8 cellular contexts compared by ENCODE assay signal in genomic region chr16:69123894-69124293, GRCh38. TPM values are rescaled to one million over a fixed set of nuclear protein-coding genes. Genes with fewer than 3 reads are reported as not detected.
DNase-seq lines count a peak whose midpoint lies in the region; ATAC-seq, FAIRE-seq and TF ChIP-seq lines count a peak whose summit lies in the region.

No MANE protein-coding gene starts in this region.

- no peak overlapping the region for H3K4me3 ChIP-seq in mesenchymal stem cell (ENCODE audit: insufficient read depth in 1 of 2, low read depth in 1 of 2, low read length in 2 of 2)

- H3K14ac ChIP-seq in mesenchymal stem cell (ENCODE audit: low read length in 2 of 2) = no peak overlapping the region

- H3K79me1 ChIP-seq in mesenchymal stem cell (replicated peaks; ENCODE audit: low read length, poor library complexity, severe bottlenecking) = peaks cover 26% of the 10 kb centered on the region

- H3K27me3 ChIP-seq in mesenchymal stem cell (ENCODE audit: control insufficient read depth in 1 of 2, insufficient read depth in 1 of 2, low read length in 2 of 2) = no peaks in the 10 kb centered on the region

- H2BK15ac ChIP-seq in mesenchymal stem cell (ENCODE audit: low read depth, poor library complexity, severe bottlenecking) = no peak overlapping the region

- peaks cover 26 to 45% of the 10 kb centered on the region in 2 experiments for H3K36me3 ChIP-seq in mesenchymal stem cell (ENCODE audit: control insufficient read depth in 1 of 2, insufficient read depth in 2 of 2, low read depth in 1 of 2, low read length in 2 of 2)

- no peak for TF ChIP-seq POLR2A in GM12891 (IDR thresholded peaks at IDR 0.05; ENCODE audit: low read depth, low read length)

- no peak overlapping the region for H2AK5ac ChIP-seq in mesenchymal stem cell (ENCODE audit: low read length, severe bottlenecking)

- no peaks in the 10 kb centered on the region for H3K4me1 ChIP-seq in mesenchymal stem cell (ENCODE audit: control insufficient read depth, insufficient read depth, low read depth, low read length)

- peak; percentile 74 for TF ChIP-seq CTCF in 22Rv1 (IDR thresholded peaks at IDR 0.05)

- H2BK12ac ChIP-seq in mesenchymal stem cell (ENCODE audit: low read length in 2 of 2) = no peak overlapping the region

- H3K9me3 ChIP-seq in mesenchymal stem cell (ENCODE audit: control insufficient read depth, low read length) = no peaks in the 10 kb centered on the region

- no peak overlapping the region for H3K18ac ChIP-seq in mesenchymal stem cell (ENCODE audit: low read depth in 1 of 2, low read length in 2 of 2)

- H4K91ac ChIP-seq in mesenchymal stem cell (ENCODE audit: low read length) = no peak overlapping the region

- DNase-seq in GM12891 (ENCODE audit: insufficient read length, low spot score) = peak; percentile 43
- peak; percentile 41 for DNase-seq in NCI-H226
- peak; percentile 83 for DNase-seq in dermis blood vessel endothelial cell
- peak; percentile 82 for DNase-seq in mesenchymal stem cell
- DNase-seq in stimulated activated naive CD8-positive, alpha-beta T cell treated with anti-CD3 and anti-CD28 coated beads, Interleukin-15, Interleukin-2, amounts not matched to agents 100 U/mL and 50 U/mL, for 24 hours = peak; percentile 56
- DNase-seq in middle frontal gyrus (ENCODE audit: extremely low spot score, low spot score) = no peak

- H3K4me2 ChIP-seq in mesenchymal stem cell (ENCODE audit: low read length, poor library complexity, severe bottlenecking) = no peak overlapping the region

- H2BK120ac ChIP-seq in mesenchymal stem cell (ENCODE audit: low read depth, low read length) = no peak overlapping the region

- no peak overlapping the region for H3K4ac ChIP-seq in mesenchymal stem cell (ENCODE audit: low read depth in 1 of 2, low read length in 2 of 2)

- no peak overlapping the region for H3K9ac ChIP-seq in mesenchymal stem cell (ENCODE audit: low read length)

- 90% methylated on average over 3 of the region's 3 CpGs for WGBS in mesenchymal stem cell

- no peak overlapping the region for H3K23ac ChIP-seq in mesenchymal stem cell (ENCODE audit: low read length in 2 of 2)

- H4K8ac ChIP-seq in mesenchymal stem cell (ENCODE audit: low read length) = no peak overlapping the region

- FAIRE-seq in GM12891 (lab: Jason Lieb, UNC) = peak; percentile 69

- H2BK5ac ChIP-seq in mesenchymal stem cell (ENCODE audit: low read depth, low read length, poor library complexity, severe bottlenecking) = no peak overlapping the region

- H3K27ac ChIP-seq in 22Rv1 (no peak overlapping the region), mesenchymal stem cell (ENCODE audit: low read length, poor library complexity, severe bottlenecking) (no peak overlapping the region)

- peak; percentile 48 to 70 for ATAC-seq in activated CD4-positive, CD25-positive, alpha-beta regulatory T cell treated with anti-CD3 and anti-CD28 coated beads, Interleukin-2, amount 50 U/mL, for 24 hours
- ATAC-seq in stimulated activated naive CD8-positive, alpha-beta T cell treated with anti-CD3 and anti-CD28 coated beads, Interleukin-15, Interleukin-2, amounts not matched to agents 100 U/mL and 50 U/mL, for 24 hours = no peak

- H2AFZ ChIP-seq in mesenchymal stem cell (ENCODE audit: low read depth, low read length) = no peak overlapping the region

TF ChIP-seq in GM12891, 5 proteins besides CTCF, POLR2A, EP300 and RAD21:
- no peak for TF ChIP-seq POLR2AphosphoS5 (IDR thresholded peaks at IDR 0.05; ENCODE audit: low read depth, low read length)
- no peak for TF ChIP-seq POU2F2 (IDR thresholded peaks at IDR 0.05; ENCODE audit: low read depth, low read length)
- no peak for TF ChIP-seq PAX5 (IDR thresholded peaks at IDR 0.05; ENCODE audit: insufficient read depth, low read length, severe bottlenecking)
- no peak for TF ChIP-seq SPI1 (IDR thresholded peaks at IDR 0.05; ENCODE audit: low read depth, low read length)
- TF ChIP-seq TAF1 (IDR thresholded peaks at IDR 0.05; ENCODE audit: low read depth, low read length) = no peak

RNA-seq across cellular contexts. Expression of gene CHTF8, which starts 8.5 kb away (rescaled TPM):
- polyA plus RNA-seq in GM12891 (2012; ENCODE audit: low read depth, missing spikeins) = 83.6 TPM
- 89.9 and 160 TPM in 2 replicates for total RNA-seq in dermis blood vessel endothelial cell
- 68.6 TPM for polyA plus RNA-seq in mesenchymal stem cell (2013, experiment 1 of 2)
- polyA plus RNA-seq in mesenchymal stem cell (2013, experiment 2 of 2) = 67.4 TPM

RNA-seq across cellular contexts. Expression of gene UTP4, which starts 8.6 kb away (rescaled TPM):
- 52.6 TPM for polyA plus RNA-seq in GM12891 (2012; ENCODE audit: low read depth, missing spikeins)
- 14.1 and 26.7 TPM in 2 replicates for total RNA-seq in dermis blood vessel endothelial cell
- 27.9 TPM for polyA plus RNA-seq in mesenchymal stem cell (2013, experiment 1 of 2)
- polyA plus RNA-seq in mesenchymal stem cell (2013, experiment 2 of 2) = 27.8 TPM

RNA-seq across cellular contexts. Expression of gene HAS3, which starts 18.4 kb away (rescaled TPM):
- polyA plus RNA-seq in GM12891 (2012; ENCODE audit: low read depth, missing spikeins) = 0.31 TPM
- total RNA-seq in dermis blood vessel endothelial cell = 3.6 and 4.5 TPM in 2 replicates
- polyA plus RNA-seq in mesenchymal stem cell (2013, experiment 1 of 2) = 0.06 TPM
- 0.10 TPM for polyA plus RNA-seq in mesenchymal stem cell (2013, experiment 2 of 2)
